Comparison of ENCODE assay signal across 9 cellular contexts in genomic region chr6:6332240-6332639, GRCh38. TPM values are rescaled to one million over a fixed set of nuclear protein-coding genes. Genes with fewer than 3 reads are reported as not detected.
DNase-seq lines count a peak whose midpoint lies in the region; ATAC-seq and TF ChIP-seq lines count a peak whose summit lies in the region.
"Had no signal": no experiment of that assay in that cellular context is flagged by ENCODE, and none has a peak within 500 bp of the region (broad histone marks: within the 10 kb centered on the region; RNA-seq: fewer than 3 reads in every experiment).

No MANE protein-coding gene starts in this region.

- H3K14ac ChIP-seq in neuronal stem cell (ENCODE audit: low read length): no peak overlapping the region

- H2BK120ac ChIP-seq in neuronal stem cell (ENCODE audit: low read depth, low read length): no peak overlapping the region

- no peak overlapping the region for H4K91ac ChIP-seq in neuronal stem cell (ENCODE audit: low read depth, low read length, poor library complexity)

- H3K4me1 Mint-ChIP-seq in activated T-helper 17 cell treated with anti-CD3 and anti-CD28 coated beads, Interleukin-2, amount 50 U/mL, for 72 hours: no peaks in the 10 kb centered on the region

- no peak overlapping the region for H2BK12ac ChIP-seq in neuronal stem cell (ENCODE audit: low read length)

- H3K4me3 Mint-ChIP-seq in activated T-helper 17 cell treated with anti-CD3 and anti-CD28 coated beads, Interleukin-2, amount 50 U/mL, for 72 hours: no peak overlapping the region

- no peaks in the 10 kb centered on the region for H3K9me3 Mint-ChIP-seq in activated T-helper 17 cell treated with anti-CD3 and anti-CD28 coated beads, Interleukin-2, amount 50 U/mL, for 72 hours

- H3K4me1 ChIP-seq in neuronal stem cell (ENCODE audit: control insufficient read depth in 2 of 2, insufficient read depth in 1 of 2, low read depth in 1 of 2, low read length in 2 of 2) (peaks cover 3 to 11% of the 10 kb centered on the region in 2 donors), SJCRH30 (no peaks in the 10 kb centered on the region)

- H3K4me3 ChIP-seq in NB4 (ENCODE audit: low read depth, low read length): peak overlapping the region; percentile 6
- H3K4me3 ChIP-seq in neuronal stem cell (ENCODE audit: low read length in 2 of 2): no peak overlapping the region
- no peak overlapping the region for H3K4me3 ChIP-seq in SJCRH30

- H3K36me3 ChIP-seq in neuronal stem cell (replicated peaks in 1 of 2; ENCODE audit: control insufficient read depth in 2 of 2, insufficient read depth in 2 of 2, low read length in 2 of 2): no peaks in the 10 kb centered on the region
- H3K36me3 ChIP-seq in SJCRH30: no peaks in the 10 kb centered on the region

- H2BK15ac ChIP-seq in neuronal stem cell (ENCODE audit: low read length): no peak overlapping the region

- H3K9me3 ChIP-seq in neuronal stem cell (replicated peaks in 1 of 2; ENCODE audit: control insufficient read depth in 2 of 2, insufficient read depth in 1 of 2, low read depth in 1 of 2, low read length in 2 of 2) (no peaks in the 10 kb centered on the region), SJCRH30 (replicated peaks) (no peaks in the 10 kb centered on the region)

- H2AFZ ChIP-seq in neuronal stem cell (ENCODE audit: low read length): peak overlapping the region; percentile 2

- no peak overlapping the region for H4K8ac ChIP-seq in neuronal stem cell (ENCODE audit: low read depth, low read length)

- H3K27me3 ChIP-seq in neuronal stem cell (ENCODE audit: control insufficient read depth in 3 of 3, insufficient read depth in 3 of 3, low read depth in 1 of 3, low read length in 3 of 3) (no peaks in the 10 kb centered on the region), SJCRH30 (no peaks in the 10 kb centered on the region)

- H3K4ac ChIP-seq in neuronal stem cell (ENCODE audit: low read length): no peak overlapping the region

- no peak overlapping the region for H3K27ac Mint-ChIP-seq in activated T-helper 17 cell treated with anti-CD3 and anti-CD28 coated beads, Interleukin-2, amount 50 U/mL, for 72 hours

- H3K9ac ChIP-seq in neuronal stem cell (ENCODE audit: low read depth, low read length, poor library complexity): no peak overlapping the region

- H3K18ac ChIP-seq in neuronal stem cell (ENCODE audit: low read length): no peak overlapping the region

- H3K27me3 Mint-ChIP-seq in activated T-helper 17 cell treated with anti-CD3 and anti-CD28 coated beads, Interleukin-2, amount 50 U/mL, for 72 hours: peaks cover 7% of the 10 kb centered on the region

- no peak overlapping the region for H3K27ac ChIP-seq in neuronal stem cell (replicated peaks; ENCODE audit: low read length)
- no peak overlapping the region for H3K27ac ChIP-seq in SJCRH30

- TF ChIP-seq CTCF in NB4 (IDR thresholded peaks at IDR 0.05; ENCODE audit: low read depth, low read length): no peak

- no peaks in the 10 kb centered on the region for H3K36me3 Mint-ChIP-seq in activated T-helper 17 cell treated with anti-CD3 and anti-CD28 coated beads, Interleukin-2, amount 50 U/mL, for 72 hours (ENCODE audit: low read depth)

- no peak overlapping the region for H3K4me2 ChIP-seq in neuronal stem cell (ENCODE audit: insufficient read depth, low read length, poor library complexity, severe bottlenecking)

- no peak overlapping the region for H3K23ac ChIP-seq in neuronal stem cell (ENCODE audit: low read depth, low read length, poor library complexity)

- no peaks in the 10 kb centered on the region for H3K79me1 ChIP-seq in neuronal stem cell (ENCODE audit: low read depth, low read length)

- no peak for TF ChIP-seq POLR2A in NB4 (IDR thresholded peaks at IDR 0.05; ENCODE audit: extremely low read depth, insufficient read length)

- DNase-seq in NB4 (ENCODE audit: low read depth) (peak; percentile 90), neuronal stem cell (ENCODE audit: low spot score) (no peak), ureter (ENCODE audit: low spot score) (no peak), SJCRH30 (no peak), nucleus accumbens (lab: John Stamatoyannopoulos, UW) (no peak)
- DNase-seq: activated effector memory CD4-positive, alpha-beta T cell treated with anti-CD3 and anti-CD28 coated beads, Interleukin-2, amount 50 U/mL, for 16 hours had no signal

- no peak overlapping the region for H2AK5ac ChIP-seq in neuronal stem cell (ENCODE audit: low read depth, low read length)

- no peak overlapping the region for H2BK5ac ChIP-seq in neuronal stem cell (ENCODE audit: low read length)

- ATAC-seq in GM19025 (IDR thresholded peaks at IDR 0.05; ENCODE audit: low read depth, unreplicated experiment): peak; percentile 49
- peak; percentile 74 for ATAC-seq in HG02885 (IDR thresholded peaks at IDR 0.05; ENCODE audit: poor library complexity, unreplicated experiment)
- no peak for ATAC-seq in activated T-helper 17 cell treated with anti-CD3 and anti-CD28 coated beads, Interleukin-2, amount 50 U/mL, for 72 hours (replicated peaks)

- no CpG with 5 or more reads among the region's 6 CpGs for WGBS in neuronal stem cell (ENCODE audit: extremely low coverage in 2 of 2, insufficient read length in 2 of 2, insufficient replicate concordance in 1 of 2), 2 donors

RNA-seq across cellular contexts. Expression of gene F13A1, which starts 11.8 kb away (rescaled TPM):
- 0.29 TPM for polyA plus RNA-seq in neuronal stem cell (2013, experiment 1 of 2)
- 0.29 TPM for polyA plus RNA-seq in neuronal stem cell (2013, experiment 2 of 2)
- under 1 TPM in 1 of 2 donors, not detected in 1; 0.06 TPM for total RNA-seq in activated T-helper 17 cell treated with anti-CD3 and anti-CD28 coated beads, Interleukin-2, amount 50 U/mL, for 72 hours
- total RNA-seq in ureter: 61.0 TPM
- total RNA-seq in SJCRH30 (2014; rRNA removed; shearing (Covaris generic)): 2.5 and 2.6 TPM in 2 replicates

Comparison
In these comparisons a context has a peak if more than half of its experiments do, and no peak if none do; other contexts are left out.
1. RNA of gene F13A1, which starts 11.8 kb away (total RNA-seq): 61.0 TPM in ureter (single experiment); 2.5 to 2.6 TPM in SJCRH30 and 0.06 TPM in activated T-helper 17 cell treated with anti-CD3 and anti-CD28 coated beads, Interleukin-2, amount 50 U/mL, for 72 hours; every median in the first group is over 10 times any median in the second.